ENCODE assay signal across 9 cellular contexts in genomic region chr7:36473454-36474282, GRCh38.
DNase-seq lines count a peak whose midpoint lies in the region; ATAC-seq lines count a peak whose summit lies in the region.
"Had no signal": no experiment of that assay in that cellular context is flagged by ENCODE, and none has a peak within 500 bp of the region (broad histone marks: within the 10 kb centered on the region; RNA-seq: fewer than 3 reads in every experiment).

No MANE protein-coding gene starts in this region.

- H3K4me3 ChIP-seq in SJSA1, result no peak overlapping the region
- H3K4me3 ChIP-seq: BLaER1 had no signal

- no peak for ATAC-seq in GM18868 (IDR thresholded peaks at IDR 0.05; ENCODE audit: unreplicated experiment)

- peak overlapping the region; percentile 50 for H3K27ac ChIP-seq in SJSA1
- peak overlapping the region; percentile 25 for H3K27ac ChIP-seq in epithelial cell of prostate
- H3K27ac ChIP-seq: BLaER1 had no signal

- no peaks in the 10 kb centered on the region for H3K9me3 ChIP-seq in SJSA1 (replicated peaks)

- H3K36me3 ChIP-seq in SJSA1, result no peaks in the 10 kb centered on the region
- H3K36me3 ChIP-seq: BLaER1 had no signal

- DNase-seq in NCI-H1417 (lab: John Stamatoyannopoulos, UW), result peak; percentile 44 to 73 (median 49)
- no peak for DNase-seq in NCI-H1417 treated with DMSO at 0.1 percent for 48 hours (lab: John Stamatoyannopoulos, UW)
- peak; percentile 51 for DNase-seq in HuH-7 (ENCODE audit: low spot score)
- DNase-seq in SJSA1 (ENCODE audit: low read depth in 1 of 2, low spot score in 2 of 2), result peak; percentile 39 to 58
- DNase-seq in epithelial cell of prostate (ENCODE audit: low read depth, low spot score), result no peak
- peak in 43 of 56 donors; percentile 6 to 77 (median 31) for DNase-seq in nucleus accumbens (lab: John Stamatoyannopoulos, UW)
- no peak for DNase-seq in GOT3 (lab: John Stamatoyannopoulos, UW)

- peaks cover 23% of the 10 kb centered on the region for H3K4me1 ChIP-seq in SJSA1 (replicated peaks)
- H3K4me1 ChIP-seq: BLaER1 had no signal

- no peaks in the 10 kb centered on the region for H3K27me3 ChIP-seq in SJSA1 (replicated peaks)
- H3K27me3 ChIP-seq: BLaER1 had no signal

Comparison
In these comparisons a context has a peak if more than half of its experiments do, and no peak if none do; other contexts are left out.
1. DNase-seq: peak in NCI-H1417 (3 of 3), HuH-7 (single experiment), SJSA1 (2 of 2) and nucleus accumbens (43 of 56); none in NCI-H1417 treated with DMSO at 0.1 percent for 48 hours (single experiment), epithelial cell of prostate (single experiment) and GOT3 (single experiment).